Comparison of ENCODE assay signal across 20 cellular contexts in genomic region chr4:126267689-126268088, GRCh38.
DNase-seq lines count a peak whose midpoint lies in the region; ATAC-seq, FAIRE-seq and TF ChIP-seq lines count a peak whose summit lies in the region.
"Had no signal": no experiment of that assay in that cellular context is flagged by ENCODE, and none has a peak within 500 bp of the region (broad histone marks: within the 10 kb centered on the region; RNA-seq: fewer than 3 reads in every experiment).

No MANE protein-coding gene starts in this region.

- H3K18ac ChIP-seq in mesenchymal stem cell (ENCODE audit: low read depth in 1 of 2, low read length in 2 of 2): no peak overlapping the region

- H3K4ac ChIP-seq in mesenchymal stem cell (ENCODE audit: low read depth in 1 of 2, low read length in 2 of 2): no peak overlapping the region

- WGBS in mesenchymal stem cell: 80% methylated on average over 1 of the region's 1 CpG

- H3K27ac ChIP-seq in mesenchymal stem cell (ENCODE audit: low read length, poor library complexity, severe bottlenecking): no peak overlapping the region
- H3K27ac ChIP-seq: A549 had no signal

- no peak overlapping the region for H2BK15ac ChIP-seq in mesenchymal stem cell (ENCODE audit: low read depth, poor library complexity, severe bottlenecking)

- H3K4me3 ChIP-seq in choroid plexus epithelial cell (ENCODE audit: low read depth, low read length): no peak overlapping the region
- no peak overlapping the region for H3K4me3 ChIP-seq in mesenchymal stem cell (ENCODE audit: insufficient read depth in 1 of 2, low read depth in 1 of 2, low read length in 2 of 2)
- H3K4me3 ChIP-seq: A549, GM23338 had no signal

- no peak overlapping the region for H2BK12ac ChIP-seq in mesenchymal stem cell (ENCODE audit: low read length in 2 of 2)

- no peak overlapping the region for H3K14ac ChIP-seq in mesenchymal stem cell (ENCODE audit: low read length in 2 of 2)

- no peaks in the 10 kb centered on the region for H3K4me1 ChIP-seq in mesenchymal stem cell (ENCODE audit: control insufficient read depth, insufficient read depth, low read depth, low read length)
- H3K4me1 ChIP-seq: A549 had no signal

- DNase-seq in AG08395 (ENCODE audit: low spot score) (peak; percentile 9), HTR-8/SVneo (ENCODE audit: insufficient read length, low spot score) (peak; percentile 5), choroid plexus epithelial cell (ENCODE audit: low read depth) (peak; percentile 90), mesenchymal stem cell (peak; percentile 45)
- DNase-seq in stimulated activated naive CD4-positive, alpha-beta T cell treated with Interleukin-2 at 50 U/mL for 16 hours (lab: John Stamatoyannopoulos, UW): no peak
- DNase-seq: activated B cell treated with CpG ODN at 0.5 μM for 24 hours; activated CD8-positive, alpha-beta T cell treated with anti-CD3 and anti-CD28 coated beads, Interleukin-2, amount 10 ng/mL, durations not matched to agents 7 days and 5 days; activated T-cell treated with anti-CD3 and anti-CD28 coated beads, Interleukin-2, amount 50 U/mL, for 1 hour; amniotic stem cell; CD4-positive, CD25-positive, alpha-beta regulatory T cell; Kasumi-1; NCI-H526; RPMI8226; T-helper 9 cell had no signal

- no peak overlapping the region for H3K4me2 ChIP-seq in mesenchymal stem cell (ENCODE audit: low read length, poor library complexity, severe bottlenecking)
- H3K4me2 ChIP-seq: A549, GM23338 had no signal

- no peaks in the 10 kb centered on the region for H3K9me3 ChIP-seq in mesenchymal stem cell (ENCODE audit: control insufficient read depth, low read length)
- H3K9me3 ChIP-seq: A549 had no signal

- no peak overlapping the region for H4K91ac ChIP-seq in mesenchymal stem cell (ENCODE audit: low read length)

- no peaks in the 10 kb centered on the region for H3K36me3 ChIP-seq in mesenchymal stem cell (ENCODE audit: control insufficient read depth in 1 of 2, insufficient read depth in 2 of 2, low read depth in 1 of 2, low read length in 2 of 2)

- no peak overlapping the region for H4K8ac ChIP-seq in mesenchymal stem cell (ENCODE audit: low read length)

- FAIRE-seq in HTR-8/SVneo (lab: Jason Lieb, UNC): no peak
- FAIRE-seq: A549, GM12892 had no signal

- no peaks in the 10 kb centered on the region for H3K79me1 ChIP-seq in mesenchymal stem cell (replicated peaks; ENCODE audit: low read length, poor library complexity, severe bottlenecking)

- H2AFZ ChIP-seq in mesenchymal stem cell (ENCODE audit: low read depth, low read length): no peak overlapping the region
- H2AFZ ChIP-seq: GM23338 had no signal

- ATAC-seq in HG03159 (IDR thresholded peaks at IDR 0.05; ENCODE audit: unreplicated experiment) (no peak), SK-N-SH treated with all-trans-retinoic acid at 6 μM for 48 hours (no peak), HG03354 (IDR thresholded peaks at IDR 0.05; ENCODE audit: poor library complexity, severe bottlenecking, unreplicated experiment) (no peak)
- ATAC-seq: A549; activated CD8-positive, alpha-beta T cell treated with anti-CD3 and anti-CD28 coated beads, Interleukin-2, amount 10 ng/mL, durations not matched to agents 7 days and 5 days; GM23338 had no signal

- no peak overlapping the region for H2BK120ac ChIP-seq in mesenchymal stem cell (ENCODE audit: low read depth, low read length)

- no peak overlapping the region for H2BK5ac ChIP-seq in mesenchymal stem cell (ENCODE audit: low read depth, low read length, poor library complexity, severe bottlenecking)

- no peak overlapping the region for H2AK5ac ChIP-seq in mesenchymal stem cell (ENCODE audit: low read length, severe bottlenecking)

- no peak overlapping the region for H3K23ac ChIP-seq in mesenchymal stem cell (ENCODE audit: low read length in 2 of 2)

- no peaks in the 10 kb centered on the region for H3K27me3 ChIP-seq in mesenchymal stem cell (ENCODE audit: control insufficient read depth in 1 of 2, insufficient read depth in 1 of 2, low read length in 2 of 2)

- H3K9ac ChIP-seq in mesenchymal stem cell (ENCODE audit: low read length): no peak overlapping the region

- TF ChIP-seq CTCF in choroid plexus epithelial cell (conservative IDR thresholded peaks at IDR 0.05; ENCODE audit: low read depth, low read length): no peak

TF ChIP-seq in SK-N-SH treated with all-trans-retinoic acid at 6 μM for 48 hours, 23 proteins besides CTCF, POLR2A, EP300 and RAD21:
- no peak for TF ChIP-seq ZNF565 (CRISPR knock-in tag; conservative IDR thresholded peaks at IDR 0.05; ENCODE audit: low read depth)
